20 cellular contexts compared by ENCODE assay signal in genomic region chr2:195356026-195356425, GRCh38.
DNase-seq lines count a peak whose midpoint lies in the region; ATAC-seq and TF ChIP-seq lines count a peak whose summit lies in the region.
"Had no signal": no experiment of that assay in that cellular context is flagged by ENCODE, and none has a peak within 500 bp of the region (broad histone marks: within the 10 kb centered on the region; RNA-seq: fewer than 3 reads in every experiment).

No MANE protein-coding gene starts in this region.

- TF ChIP-seq RAD21 in SK-N-SH (IDR thresholded peaks at IDR 0.05; ENCODE audit: low read length), result no peak

- no peak overlapping the region; a peak in 1 of 4 replicates for H3K27ac ChIP-seq in SK-N-SH (ENCODE audit: low read depth in 2 of 2, low read length in 1 of 2)
- H3K27ac ChIP-seq: 22Rv1 had no signal

- no peak for ATAC-seq in SK-N-SH treated with all-trans-retinoic acid at 6 μM for 48 hours
- ATAC-seq in HG03097 (IDR thresholded peaks at IDR 0.05; ENCODE audit: low FRiP score, unreplicated experiment), result no peak
- ATAC-seq: HCT116, HepG2 had no signal

- H4K20me1 ChIP-seq in SK-N-SH (ENCODE audit: insufficient read depth), result no peaks in the 10 kb centered on the region

- H3K4me2 ChIP-seq in SK-N-SH, result no peak overlapping the region

- H3K4me1 ChIP-seq in SK-N-SH (ENCODE audit: control insufficient read depth in 1 of 2, insufficient read depth in 2 of 2, low read depth in 1 of 2, low read length in 1 of 2), result no peaks in the 10 kb centered on the region
- H3K4me1 ChIP-seq: BE2C had no signal

- WGBS in SK-N-SH (ENCODE audit: low lambda C conversion rate), result 23% methylated on average over 1 of the region's 1 CpG

- DNase-seq in SK-N-SH (no peak), fibroblast of pulmonary artery (ENCODE audit: low read depth) (peak; percentile 13), iris pigment epithelial cell (ENCODE audit: low read depth) (peak; percentile 47), A172 (ENCODE audit: low spot score) (no peak), superior temporal gyrus (ENCODE audit: extremely low spot score) (no peak)
- DNase-seq: BE2C; C1 segment of cervical spinal cord; CD4-positive, CD25-positive, alpha-beta regulatory T cell; CD8-positive, alpha-beta memory T cell; COR-L47; DMS 273 treated with DMSO at 0.1 percent for 48 hours; DMS53; GOT3; H7; HFFc6 had no signal

- POLR2A ChIA-PET in SK-N-SH (lab: Yijun Ruan, JAX), result no interaction called here

- no peaks in the 10 kb centered on the region for H3K79me2 ChIP-seq in SK-N-SH (ENCODE audit: insufficient read depth)

- no peak for TF ChIP-seq CTCF in SK-N-SH (IDR thresholded peaks at IDR 0.05)
- no peak for TF ChIP-seq CTCF in fibroblast of pulmonary artery (IDR thresholded peaks at IDR 0.05; ENCODE audit: low read length, missing control alignments)

- no peak overlapping the region for H3K9ac ChIP-seq in SK-N-SH

- no peaks in the 10 kb centered on the region for H3F3A ChIP-seq in SK-N-SH (replicated peaks; ENCODE audit: insufficient read depth)

- no peaks in the 10 kb centered on the region for H3K9me2 ChIP-seq in SK-N-SH

- no peaks in the 10 kb centered on the region; the same call in 1 of the 2 replicates for H3K9me3 ChIP-seq in SK-N-SH
- H3K9me3 ChIP-seq: BE2C had no signal

- H2AFZ ChIP-seq in SK-N-SH (ENCODE audit: low read depth), result peak overlapping the region; percentile 41; the same call in 1 of the 2 replicates

- no peak for TF ChIP-seq EP300 in SK-N-SH (IDR thresholded peaks at IDR 0.05; ENCODE audit: borderline replicate concordance in 1 of 2, low read depth in 1 of 2, low read length in 1 of 2)

- CTCF ChIA-PET in SK-N-SH (lab: Yijun Ruan, JAX), result interaction anchor here (0.6 to 0.8 kb wide), 2 partner anchors 30 to 104 kb away, joined by 3 read pairs; no protein-coding TSS in a partner anchor

- no peaks in the 10 kb centered on the region for H3K27me3 ChIP-seq in SK-N-SH (ENCODE audit: insufficient read depth)
- H3K27me3 ChIP-seq: BE2C had no signal

- H3K4me3 ChIP-seq in SK-N-SH (ENCODE audit: low read depth in 2 of 2, low read length in 1 of 2), result no peak overlapping the region
- H3K4me3 ChIP-seq in fibroblast of pulmonary artery (replicated peaks; ENCODE audit: low read depth, low read length), result no peak overlapping the region

- no peaks in the 10 kb centered on the region for H3K36me3 ChIP-seq in SK-N-SH (replicated peaks in 1 of 2; ENCODE audit: control insufficient read depth in 1 of 2, insufficient read depth in 2 of 2, low read length in 1 of 2)
- H3K36me3 ChIP-seq: BE2C had no signal

TF ChIP-seq in SK-N-SH, 30 proteins besides CTCF, POLR2A, EP300 and RAD21:
- TF ChIP-seq MAX (IDR thresholded peaks at IDR 0.05; ENCODE audit: low read depth) (no peak), SMC3 (IDR thresholded peaks at IDR 0.05; ENCODE audit: low read depth, low read length) (no peak), PBX3 (IDR thresholded peaks at IDR 0.05) (no peak), CHD2 (IDR thresholded peaks at IDR 0.05; ENCODE audit: low read length, partially characterized antibody) (no peak), RCOR1 (IDR thresholded peaks at IDR 0.05; ENCODE audit: low read length) (no peak), POLR2AphosphoS5 (IDR thresholded peaks at IDR 0.05; ENCODE audit: low read depth, low read length) (no peak), MEF2A (IDR thresholded peaks at IDR 0.05; ENCODE audit: borderline replicate concordance, low read depth) (no peak)

TF ChIP-seq in SK-N-SH treated with all-trans-retinoic acid at 6 μM for 48 hours, 23 proteins besides CTCF, POLR2A, EP300 and RAD21:
- TF ChIP-seq RARB (CRISPR knock-in tag; IDR thresholded peaks at IDR 0.05) (no peak), BACH2 (CRISPR knock-in tag; IDR thresholded peaks at IDR 0.05; ENCODE audit: borderline replicate concordance) (no peak), POU6F1 (CRISPR knock-in tag; IDR thresholded peaks at IDR 0.05; ENCODE audit: borderline replicate concordance, low read depth) (no peak), ZFP3 (CRISPR knock-in tag; IDR thresholded peaks at IDR 0.05) (no peak), ZC3H10 (CRISPR knock-in tag; IDR thresholded peaks at IDR 0.05) (no peak), ZNF565 (CRISPR knock-in tag; conservative IDR thresholded peaks at IDR 0.05; ENCODE audit: low read depth) (no peak), TCF4 (CRISPR knock-in tag; IDR thresholded peaks at IDR 0.05; ENCODE audit: borderline replicate concordance) (no peak), ISL1 (CRISPR knock-in tag; IDR thresholded peaks at IDR 0.05) (no peak), CSRNP3 (CRISPR knock-in tag; IDR thresholded peaks at IDR 0.05) (no peak)

Comparison
In these comparisons a context has a peak if more than half of its experiments do, and no peak if none do; other contexts are left out.
1. DNase-seq: peak in fibroblast of pulmonary artery (single experiment) and iris pigment epithelial cell (single experiment); none in SK-N-SH (single experiment), A172 (single experiment) and superior temporal gyrus (single experiment).